In genomic region chr20:53897884-53898557, GRCh38 we compare ENCODE assay signal across 13 cellular contexts.
DNase-seq lines count a peak whose midpoint lies in the region; ATAC-seq, FAIRE-seq and TF ChIP-seq lines count a peak whose summit lies in the region.
"Had no signal": no experiment of that assay in that cellular context is flagged by ENCODE, and none has a peak within 500 bp of the region (broad histone marks: within the 10 kb centered on the region; RNA-seq: fewer than 3 reads in every experiment).

No MANE protein-coding gene starts in this region.

- H3K4me1 ChIP-seq in kidney (ENCODE audit: control insufficient read depth in 1 of 2, insufficient read depth in 1 of 2, low read depth in 1 of 2, low read length in 2 of 2) (peaks cover 16 to 37% of the 10 kb centered on the region in 2 donors), Peyer's patch (peaks cover 3 to 19% (median 6%) of the 10 kb centered on the region in 4 donors)

- H3K27me3 Mint-ChIP-seq in activated T-cell treated with anti-CD3 and anti-CD28 coated beads, Interleukin-2, amount 50 U/mL, for 24 hours, result no peaks in the 10 kb centered on the region
- no peaks in the 10 kb centered on the region for H3K27me3 Mint-ChIP-seq in activated T-cell treated with anti-CD3 and anti-CD28 coated beads, Interleukin-2, amount 50 U/mL, for 4 hours (ENCODE audit: low read depth)
- no peaks in the 10 kb centered on the region for H3K27me3 Mint-ChIP-seq in T-cell

- H3K4me3 ChIP-seq in kidney (ENCODE audit: low read length in 2 of 2) (peak overlapping the region in 1 of 2 donors; percentile 13), Peyer's patch (no peak overlapping the region)

- CTCF ChIA-PET in T-cell (lab: Charles Lee), result interaction anchor here (0.5 to 1.2 kb wide), 4 partner anchors 13 to 686 kb away, joined by 4 to 9 read pairs (median 7); no protein-coding TSS in a partner anchor

- no peak overlapping the region for H3K4me3 Mint-ChIP-seq in activated T-cell treated with anti-CD3 and anti-CD28 coated beads, Interleukin-2, amount 50 U/mL, for 24 hours
- no peak overlapping the region for H3K4me3 Mint-ChIP-seq in activated T-cell treated with anti-CD3 and anti-CD28 coated beads, Interleukin-2, amount 50 U/mL, for 4 hours
- no peak overlapping the region for H3K4me3 Mint-ChIP-seq in T-cell
- H3K4me3 Mint-ChIP-seq in stimulated activated effector memory CD8-positive, alpha-beta T cell treated with anti-CD3 and anti-CD28 coated beads, Interleukin-12 subunit alpha, Interleukin-12 subunit beta, amount 100 ng/mL, for 72 hours, result no peak overlapping the region

- H3K9me3 Mint-ChIP-seq in activated T-cell treated with anti-CD3 and anti-CD28 coated beads, Interleukin-2, amount 50 U/mL, for 24 hours, result no peaks in the 10 kb centered on the region
- H3K9me3 Mint-ChIP-seq in activated T-cell treated with anti-CD3 and anti-CD28 coated beads, Interleukin-2, amount 50 U/mL, for 4 hours, result no peaks in the 10 kb centered on the region
- H3K9me3 Mint-ChIP-seq in T-cell, result no peaks in the 10 kb centered on the region
- no peaks in the 10 kb centered on the region for H3K9me3 Mint-ChIP-seq in stimulated activated effector memory CD8-positive, alpha-beta T cell treated with anti-CD3 and anti-CD28 coated beads, Interleukin-12 subunit alpha, Interleukin-12 subunit beta, amount 100 ng/mL, for 72 hours

- TF ChIP-seq CTCF in kidney (IDR thresholded peaks at IDR 0.05; ENCODE audit: borderline replicate concordance, extremely low read depth, insufficient read depth), result no peak
- TF ChIP-seq CTCF in Peyer's patch (IDR thresholded peaks at IDR 0.05), result no peak

- H3K27ac Mint-ChIP-seq in activated T-cell treated with anti-CD3 and anti-CD28 coated beads, Interleukin-2, amount 50 U/mL, for 24 hours, result peak overlapping the region; percentile 73
- peak overlapping the region; percentile 92 to 93 for H3K27ac Mint-ChIP-seq in T-cell
- peak overlapping the region; percentile 63 for H3K27ac Mint-ChIP-seq in stimulated activated effector memory CD8-positive, alpha-beta T cell treated with anti-CD3 and anti-CD28 coated beads, Interleukin-12 subunit alpha, Interleukin-12 subunit beta, amount 100 ng/mL, for 72 hours

- no peak for ATAC-seq in activated T-cell treated with anti-CD3 and anti-CD28 coated beads, Interleukin-2, amount 50 U/mL, for 4 hours
- no peak for ATAC-seq in T-cell (replicated peaks in 1 of 4)
- ATAC-seq in stimulated activated effector memory CD8-positive, alpha-beta T cell treated with anti-CD3 and anti-CD28 coated beads, Interleukin-12 subunit alpha, Interleukin-12 subunit beta, amount 100 ng/mL, for 72 hours, result no peak
- ATAC-seq: activated CD4-positive, CD25-positive, alpha-beta regulatory T cell treated with anti-CD3 and anti-CD28 coated beads, Interleukin-2, amount 50 U/mL, for 24 hours had no signal

- no peaks in the 10 kb centered on the region for H3K9me3 ChIP-seq in kidney (ENCODE audit: control insufficient read depth in 1 of 2, low read length in 2 of 2)
- no peaks in the 10 kb centered on the region for H3K9me3 ChIP-seq in Peyer's patch

- intact Hi-C loops in kidney (cut with DNase I), result no loop called here

- FAIRE-seq in kidney (lab: Jason Lieb, UNC), result no peak

- H3K36me3 Mint-ChIP-seq in activated T-cell treated with anti-CD3 and anti-CD28 coated beads, Interleukin-2, amount 50 U/mL, for 24 hours (ENCODE audit: low read depth), result no peaks in the 10 kb centered on the region
- no peaks in the 10 kb centered on the region for H3K36me3 Mint-ChIP-seq in activated T-cell treated with anti-CD3 and anti-CD28 coated beads, Interleukin-2, amount 50 U/mL, for 4 hours (ENCODE audit: insufficient read depth)
- H3K36me3 Mint-ChIP-seq in T-cell, result no peaks in the 10 kb centered on the region
- H3K36me3 Mint-ChIP-seq in stimulated activated effector memory CD8-positive, alpha-beta T cell treated with anti-CD3 and anti-CD28 coated beads, Interleukin-12 subunit alpha, Interleukin-12 subunit beta, amount 100 ng/mL, for 72 hours, result peaks cover 11% of the 10 kb centered on the region

- peak overlapping the region; percentile 9 to 51 for H3K27ac ChIP-seq in kidney (ENCODE audit: low read depth in 2 of 2, low read length in 2 of 2)
- peak overlapping the region in 1 of 4 donors; percentile 79 for H3K27ac ChIP-seq in Peyer's patch

- DNase-seq in activated T-cell treated with anti-CD3 and anti-CD28 coated beads, Interleukin-2, amount 50 U/mL, for 24 hours, result no peak
- no peak for DNase-seq in activated T-cell treated with anti-CD3 and anti-CD28 coated beads, Interleukin-2, amount 50 U/mL, for 4 hours
- DNase-seq in T-cell, result no peak
- no peak for DNase-seq in kidney
- DNase-seq in stimulated activated effector memory CD8-positive, alpha-beta T cell treated with anti-CD3 and anti-CD28 coated beads, Interleukin-12 subunit alpha, Interleukin-12 subunit beta, amount 100 ng/mL, for 72 hours (ENCODE audit: low spot score in 2 of 2), result no peak
- no peak for DNase-seq in cortex of kidney (lab: John Stamatoyannopoulos, UW)
- DNase-seq in amygdala (lab: John Stamatoyannopoulos, UW), result no peak
- no peak for DNase-seq in Peyer's patch
- DNase-seq: activated naive CD4-positive, alpha-beta T cell treated with Interleukin-2 at 50 U/mL for 16 hours; DMS79 treated with DMSO at 0.1 percent for 48 hours; hypothalamus; stimulated activated CD4-positive, alpha-beta T cell treated with anti-CD3 and anti-CD28 coated beads, Interleukin-15, amount 100 ng/mL, for 24 hours had no signal

- peaks cover 69% of the 10 kb centered on the region for H3K4me1 Mint-ChIP-seq in activated T-cell treated with anti-CD3 and anti-CD28 coated beads, Interleukin-2, amount 50 U/mL, for 24 hours (ENCODE audit: low read depth)
- peaks cover 55% of the 10 kb centered on the region for H3K4me1 Mint-ChIP-seq in activated T-cell treated with anti-CD3 and anti-CD28 coated beads, Interleukin-2, amount 50 U/mL, for 4 hours (ENCODE audit: low read depth)
- H3K4me1 Mint-ChIP-seq in T-cell, result peaks cover 43 to 48% (median 45%) of the 10 kb centered on the region in 3 donors
- H3K4me1 Mint-ChIP-seq in stimulated activated effector memory CD8-positive, alpha-beta T cell treated with anti-CD3 and anti-CD28 coated beads, Interleukin-12 subunit alpha, Interleukin-12 subunit beta, amount 100 ng/mL, for 72 hours, result peaks cover 57% of the 10 kb centered on the region

- no peaks in the 10 kb centered on the region for H3K27me3 ChIP-seq in Peyer's patch

- H3K36me3 ChIP-seq in kidney (ENCODE audit: control insufficient read depth in 1 of 2, insufficient read depth in 2 of 2, low read length in 2 of 2), result no peaks in the 10 kb centered on the region
- H3K36me3 ChIP-seq in Peyer's patch, result no peaks in the 10 kb centered on the region

- no peak overlapping the region for H3K9ac ChIP-seq in kidney (ENCODE audit: low read length in 2 of 2)

- TF ChIP-seq POLR2A in Peyer's patch (IDR thresholded peaks at IDR 0.05), result no peak

- POLR2A ChIA-PET in T-cell (lab: Charles Lee), result interaction anchor here in 1 of 2 donors (0.6 kb wide), 1 partner anchor 33 kb away, joined by 4 read pairs; no protein-coding TSS in a partner anchor
